ENCODE assay signal across 15 cellular contexts in genomic region chr4:174255374-174255773, GRCh38. TPM values are rescaled to one million over a fixed set of nuclear protein-coding genes. Genes with fewer than 3 reads are reported as not detected.
DNase-seq lines count a peak whose midpoint lies in the region; ATAC-seq, FAIRE-seq and TF ChIP-seq lines count a peak whose summit lies in the region.
"Had no signal": no experiment of that assay in that cellular context is flagged by ENCODE, and none has a peak within 500 bp of the region (broad histone marks: within the 10 kb centered on the region; RNA-seq: fewer than 3 reads in every experiment).

No MANE protein-coding gene starts in this region.

- DNase-seq in K562 (ENCODE audit: extremely low read depth in 1 of 4, low spot score in 3 of 4) (no peak), kidney (no peak), Peyer's patch (no peak), amniotic stem cell (lab: John Stamatoyannopoulos, UW) (no peak)
- no peak for DNase-seq in activated CD4-positive, CD25-positive, alpha-beta regulatory T cell treated with anti-CD3 and anti-CD28 coated beads, Interleukin-2, amount 50 U/mL, for 72 hours
- DNase-seq: CD8-positive, alpha-beta T cell; COR-L47; DMS153; DMS79 treated with DMSO at 0.1 percent for 48 hours; GF-D8 had no signal

- in situ Hi-C loops in K562 (cut with MboI) = no loop called here

- ATAC-seq in K562 (no peak), HG03354 (IDR thresholded peaks at IDR 0.05; ENCODE audit: poor library complexity, severe bottlenecking, unreplicated experiment) (no peak)
- ATAC-seq: CD8-positive, alpha-beta T cell had no signal

- H3K4me2 ChIP-seq in K562 (ENCODE audit: insufficient read depth, low read length) = no peak overlapping the region

- BruUV-seq in K562 (replicated peaks; lab: Mats Ljungman, UMichigan) = no TSS peak

- TF ChIP-seq POLR2A in K562 (conservative IDR thresholded peaks at IDR 0.05) (no peak), Peyer's patch (IDR thresholded peaks at IDR 0.05) (no peak)

- H3K4me1 ChIP-seq in K562 (replicated peaks in 1 of 2; ENCODE audit: control insufficient read depth in 2 of 2, insufficient read depth in 2 of 2, low read length in 2 of 2) (peaks cover 0 to 3% of the 10 kb centered on the region in 2 experiments; a peak in 2 of 5 replicates), kidney (ENCODE audit: control insufficient read depth in 1 of 2, insufficient read depth in 1 of 2, low read depth in 1 of 2, low read length in 2 of 2) (no peaks in the 10 kb centered on the region), Peyer's patch (no peaks in the 10 kb centered on the region)

- no peak overlapping the region for H3K9ac ChIP-seq in K562 (ENCODE audit: insufficient read depth in 1 of 2, low read depth in 2 of 2, low read length in 2 of 2)
- no peak overlapping the region for H3K9ac ChIP-seq in kidney (ENCODE audit: low read length in 2 of 2)

- H3K36me3 ChIP-seq in K562 (ENCODE audit: control insufficient read depth, insufficient read depth, low read length) = peaks cover 5% of the 10 kb centered on the region; the same call in 1 of the 3 replicates
- H3K36me3 ChIP-seq in kidney (ENCODE audit: control insufficient read depth in 1 of 2, insufficient read depth in 2 of 2, low read length in 2 of 2) = peaks cover 0 to 6% of the 10 kb centered on the region in 2 donors
- peaks cover 0 to 13% (median 0%) of the 10 kb centered on the region in 3 donors for H3K36me3 ChIP-seq in Peyer's patch
- H3K36me3 ChIP-seq: HAP-1 had no signal

- no peaks in the 10 kb centered on the region for H3K79me2 ChIP-seq in K562 (ENCODE audit: control insufficient read depth, insufficient read depth, low read length)

- H3K27ac ChIP-seq in K562 (ENCODE audit: extremely low read depth, low read depth, low read length) (no peak overlapping the region), kidney (ENCODE audit: low read depth in 2 of 2, low read length in 2 of 2) (no peak overlapping the region), Peyer's patch (no peak overlapping the region)

- POLR2A ChIA-PET in K562 (lab: Yijun Ruan, JAX) = no interaction called here

- H3K27me3 ChIP-seq in K562 (ENCODE audit: control insufficient read depth in 2 of 2, insufficient read depth in 2 of 2, low read length in 2 of 2) (no peaks in the 10 kb centered on the region), Peyer's patch (no peaks in the 10 kb centered on the region)

- H2AFZ ChIP-seq in K562 (ENCODE audit: low read depth, low read length) = no peak overlapping the region

- no peak for TF ChIP-seq EP300 in K562 (IDR thresholded peaks at IDR 0.05; ENCODE audit: low read length)

- H4K20me1 ChIP-seq in K562 (replicated peaks; ENCODE audit: control insufficient read depth, insufficient read depth, low read length) = no peaks in the 10 kb centered on the region

- TF ChIP-seq RAD21 in K562 (CRISPR knock-in tag; conservative IDR thresholded peaks at IDR 0.05 in 1 of 2, IDR thresholded peaks at IDR 0.05 in 1 of 2) = no peak

- FAIRE-seq in G401.6 (lab: Jason Lieb, UNC) = peak; percentile 59
- no peak for FAIRE-seq in K562 (lab: Jason Lieb, UNC)
- peak; percentile 61 for FAIRE-seq in kidney (lab: Jason Lieb, UNC)
- FAIRE-seq: D721Med, H1 had no signal

- no peaks in the 10 kb centered on the region for H3K9me1 ChIP-seq in K562 (ENCODE audit: control insufficient read depth, insufficient read depth, low read length)

- H3K4me3 ChIP-seq in K562 = no peak overlapping the region
- no peak overlapping the region for H3K4me3 ChIP-seq in kidney (ENCODE audit: low read length in 2 of 2)
- no peak overlapping the region for H3K4me3 ChIP-seq in Peyer's patch
- H3K4me3 ChIP-seq: HAP-1 had no signal

- intact Hi-C loops in K562 (cut with micrococcal nuclease) = no loop called here
- intact Hi-C loops in kidney (cut with DNase I) = no loop called here

- CTCF ChIA-PET in K562 (lab: Yijun Ruan, JAX; ENCODE audit: low intra/inter-chr PET ratio) = no interaction called here

- WGBS in K562 (ENCODE audit: insufficient coverage, low coverage, missing lambda C conversion rate) = 93% methylated on average over 1 of the region's 1 CpG

- H3K9me3 ChIP-seq in K562 (replicated peaks; ENCODE audit: control insufficient read depth, insufficient read depth, low read depth, low read length) (no peaks in the 10 kb centered on the region), kidney (ENCODE audit: control insufficient read depth in 1 of 2, low read length in 2 of 2) (no peaks in the 10 kb centered on the region), Peyer's patch (no peaks in the 10 kb centered on the region)
- H3K9me3 ChIP-seq: HAP-1 had no signal

- TF ChIP-seq CTCF in K562 (IDR thresholded peaks at IDR 0.05 in 2 of 3, conservative IDR thresholded peaks at IDR 0.05 in 1 of 3; ENCODE audit: insufficient read depth in 2 of 3, low read depth in 1 of 3, low read length in 3 of 3) (no peak), kidney (IDR thresholded peaks at IDR 0.05; ENCODE audit: borderline replicate concordance, extremely low read depth, insufficient read depth) (no peak), Peyer's patch (IDR thresholded peaks at IDR 0.05) (no peak)

TF ChIP-seq in K562, 482 proteins besides CTCF, POLR2A, EP300 and RAD21:
- TF ChIP-seq PHF21A (IDR thresholded peaks at IDR 0.05; ENCODE audit: borderline replicate concordance, low read depth) (no peak), ZNF316 (IDR thresholded peaks at IDR 0.05) (peak; percentile 53; the same call in 1 of the 2 replicates)

RNA-seq across cellular contexts. Expression of gene FBXO8, which starts 28.1 kb away (rescaled TPM):
- 13.0 and 14.3 TPM in 2 replicates for total RNA-seq in K562 (2011; cell fraction: chromatin; rRNA removed; ENCODE audit: low replicate concordance)
- total RNA-seq in K562 (2011; cell fraction: nucleolus; rRNA removed) = 13.0 and 16.1 TPM in 2 replicates
- total RNA-seq in K562 (2011; cell fraction: nucleoplasm; rRNA removed) = 11.9 and 12.5 TPM in 2 replicates
- total RNA-seq in K562 (2014; rRNA removed) (12.6 and 14.2 TPM in 2 replicates), K562 (2014; rRNA removed; fragmentation: Illumina TruSeq; extraction: Trizol) (15.7 and 23.8 TPM in 2 replicates), K562 (2015; rRNA removed; fragmentation: Illumina TruSeq; extraction: Trizol) (11.5 and 12.9 TPM in 2 replicates), K562 (2021) (14.8 and 16.5 TPM in 2 replicates), kidney (35.3 TPM), Peyer's patch (10 to 100 TPM; 24.8 to 36.3 (median 30.2) TPM)
- polyA plus RNA-seq in K562 (2011; rRNA removed) (22.8 and 27.1 TPM in 2 replicates), K562 (2014; fragmentation: Illumina TruSeq; extraction: Trizol) (12.8 and 13.5 TPM in 2 replicates), K562 (2014; fragmentation: Nextera tagmentation; extraction: Ambion mirVana) (10 to 100 TPM; 24.3 to 24.4 TPM), K562 (2014; rRNA removed) (11.9 and 13.1 TPM in 2 replicates), kidney (ENCODE audit: insufficient read depth, low read depth, low replicate concordance) (36.3 TPM)
- 8.2 and 13.6 TPM in 2 replicates for polyA plus RNA-seq in K562 (2011; cell fraction: cytosol; rRNA removed)
- 6.4 and 11.4 TPM in 2 replicates for polyA plus RNA-seq in K562 (2011; cell fraction: nucleus; rRNA removed)
- 10.8 and 14.4 TPM in 2 replicates for polyA plus RNA-seq in K562 (2012)
- polyA minus RNA-seq in K562 (2011; rRNA and poly(A)+ RNA removed) = 26.9 and 30.0 TPM in 2 replicates
- polyA minus RNA-seq in K562 (2011; cell fraction: cytosol; rRNA and poly(A)+ RNA removed) = 10.4 and 12.8 TPM in 2 replicates
- 24.5 and 42.5 TPM in 2 replicates for polyA minus RNA-seq in K562 (2011; cell fraction: nucleus; rRNA and poly(A)+ RNA removed)

RNA-seq across cellular contexts. Expression of gene CEP44, which starts 28.3 kb away (rescaled TPM):
- total RNA-seq in K562 (2011; cell fraction: chromatin; rRNA removed; ENCODE audit: low replicate concordance) = 45.7 and 158 TPM in 2 replicates
- 20.2 and 28.8 TPM in 2 replicates for total RNA-seq in K562 (2011; cell fraction: nucleolus; rRNA removed)
- total RNA-seq in K562 (2011; cell fraction: nucleoplasm; rRNA removed) = 45.3 and 70.8 TPM in 2 replicates
- total RNA-seq in K562 (2014; rRNA removed) (20.4 and 24.4 TPM in 2 replicates), K562 (2014; rRNA removed; fragmentation: Illumina TruSeq; extraction: Trizol) (41.7 and 46.4 TPM in 2 replicates), K562 (2015; rRNA removed; fragmentation: Illumina TruSeq; extraction: Trizol) (24.8 and 28.2 TPM in 2 replicates), K562 (2021) (26.5 and 29.0 TPM in 2 replicates), kidney (14.7 TPM), Peyer's patch (10 to 100 TPM; 10.3 to 33.8 (median 15.7) TPM)
- polyA plus RNA-seq in K562 (2011; rRNA removed) (44.9 and 45.0 TPM in 2 replicates), K562 (2014; fragmentation: Illumina TruSeq; extraction: Trizol) (20.8 and 22.2 TPM in 2 replicates), K562 (2014; fragmentation: Nextera tagmentation; extraction: Ambion mirVana) (10 to 100 TPM; 19.6 to 23.3 TPM), K562 (2014; rRNA removed) (21.2 and 22.7 TPM in 2 replicates), kidney (ENCODE audit: insufficient read depth, low read depth, low replicate concordance) (5.0 TPM)
- 4.9 and 14.6 TPM in 2 replicates for polyA plus RNA-seq in K562 (2011; cell fraction: cytosol; rRNA removed)
- polyA plus RNA-seq in K562 (2011; cell fraction: nucleus; rRNA removed) = 33.4 and 51.6 TPM in 2 replicates
- 18.7 and 19.6 TPM in 2 replicates for polyA plus RNA-seq in K562 (2012)
- polyA minus RNA-seq in K562 (2011; rRNA and poly(A)+ RNA removed) = 40.8 and 52.1 TPM in 2 replicates
- 16.7 and 17.2 TPM in 2 replicates for polyA minus RNA-seq in K562 (2011; cell fraction: cytosol; rRNA and poly(A)+ RNA removed)
- 29.9 and 66.9 TPM in 2 replicates for polyA minus RNA-seq in K562 (2011; cell fraction: nucleus; rRNA and poly(A)+ RNA removed)
